Comparison of ENCODE assay signal across 1 cellular context in genomic region chr20:59032023-59032712, GRCh38.
TF ChIP-seq lines count a peak whose summit lies in the region.

Gene ATP5F1E (minus strand): TSS chr20:59032335. CDS start chr20:59032251, 84 bp downstream.

TF ChIP-seq in HepG2, 621 proteins besides CTCF, POLR2A, EP300 and RAD21 (continued from another document and continues in another):
- TF ChIP-seq ZNF333 (CRISPR knock-in tag; IDR thresholded peaks at IDR 0.05; ENCODE audit: borderline replicate concordance) (peak; percentile 99), PRMT3 (CRISPR knock-in tag; IDR thresholded peaks at IDR 0.05; ENCODE audit: borderline replicate concordance, low read depth) (peak; percentile 84), MBD4 (IDR thresholded peaks at IDR 0.05; ENCODE audit: borderline replicate concordance, low read length) (no peak), TBL1XR1 (IDR thresholded peaks at IDR 0.05; ENCODE audit: borderline replicate concordance, low read length, partially characterized antibody) (peak; percentile 58), HMG20B (CRISPR knock-in tag; conservative IDR thresholded peaks at IDR 0.05) (no peak; the same call in 1 of the 2 replicates), TIGD3 (CRISPR knock-in tag; IDR thresholded peaks at IDR 0.05; ENCODE audit: borderline replicate concordance) (peak; percentile 91; the same call in 1 of the 2 replicates), MED8 (CRISPR knock-in tag; IDR thresholded peaks at IDR 0.05; ENCODE audit: insufficient replicate concordance) (peak; percentile 94), ZNF879 (CRISPR knock-in tag; IDR thresholded peaks at IDR 0.05) (peak; percentile 98), U2AF1 (optimal IDR thresholded peaks at IDR 0.05; ENCODE audit: low read depth, low read length) (peak; percentile 27), SYNCRIP (IDR thresholded peaks at IDR 0.05; ENCODE audit: insufficient read depth, low read depth, low read length) (no peak), ETV5 (CRISPR knock-in tag; IDR thresholded peaks at IDR 0.05; ENCODE audit: borderline replicate concordance) (peak; percentile 40), HBP1 (CRISPR knock-in tag; IDR thresholded peaks at IDR 0.05; ENCODE audit: low read depth) (peak; percentile 94), JUND (CRISPR knock-in tag; IDR thresholded peaks at IDR 0.05) (peak; percentile 52), TRIM24 (CRISPR knock-in tag; IDR thresholded peaks at IDR 0.05) (no peak; the same call in 1 of the 2 replicates), CEBPG (CRISPR knock-in tag; IDR thresholded peaks at IDR 0.05) (peak; percentile 8; the same call in 1 of the 2 replicates), ZNF883 (CRISPR knock-in tag; IDR thresholded peaks at IDR 0.05; ENCODE audit: not compliant biosample characterization) (peak; percentile 95), ZNF367 (CRISPR knock-in tag; IDR thresholded peaks at IDR 0.05; ENCODE audit: borderline replicate concordance) (peak; percentile 59; the same call in 1 of the 2 replicates), STAT5B (CRISPR knock-in tag; IDR thresholded peaks at IDR 0.05) (peak; percentile 69), IKZF1 (IDR thresholded peaks at IDR 0.05) (no peak), ZNF563 (CRISPR knock-in tag; IDR thresholded peaks at IDR 0.05) (peak; percentile 93; the same call in 1 of the 2 replicates), ZNF572 (CRISPR knock-in tag; IDR thresholded peaks at IDR 0.05) (peak; percentile 89), ZNF747 (CRISPR knock-in tag; IDR thresholded peaks at IDR 0.05; ENCODE audit: borderline replicate concordance) (peak; percentile 90; the same call in 1 of the 2 replicates), MYPOP (CRISPR knock-in tag; IDR thresholded peaks at IDR 0.05) (peak; percentile 92; the same call in 1 of the 2 replicates), SMYD3 (CRISPR knock-in tag; IDR thresholded peaks at IDR 0.05) (peak; percentile 88; the same call in 1 of the 2 replicates), ZNF121 (CRISPR knock-in tag; IDR thresholded peaks at IDR 0.05) (no peak), SATB2 (CRISPR knock-in tag; IDR thresholded peaks at IDR 0.05) (peak; percentile 95), FOXJ3 (CRISPR knock-in tag; IDR thresholded peaks at IDR 0.05; ENCODE audit: borderline replicate concordance) (no peak; the same call in 1 of the 2 replicates), ZNF616 (CRISPR knock-in tag; IDR thresholded peaks at IDR 0.05; ENCODE audit: low read depth) (peak; percentile 40; the same call in 1 of the 2 replicates), ZNF768 (CRISPR knock-in tag; IDR thresholded peaks at IDR 0.05) (peak; percentile 71), TCF7 (IDR thresholded peaks at IDR 0.05; ENCODE audit: low read depth) (no peak), FOXK2 (IDR thresholded peaks at IDR 0.05) (no peak), DMAP1 (CRISPR knock-in tag; IDR thresholded peaks at IDR 0.05) (peak; percentile 96), SCMH1 (CRISPR knock-in tag; IDR thresholded peaks at IDR 0.05; ENCODE audit: borderline replicate concordance) (no peak), ZNF549 (CRISPR knock-in tag; IDR thresholded peaks at IDR 0.05) (no peak), HNRNPUL1 (IDR thresholded peaks at IDR 0.05; ENCODE audit: low read depth, low read length) (no peak; the same call in 1 of the 2 replicates), FOXO1 (CRISPR knock-in tag; IDR thresholded peaks at IDR 0.05) (peak; percentile 71), PRDM4 (CRISPR knock-in tag; IDR thresholded peaks at IDR 0.05; ENCODE audit: borderline replicate concordance) (peak; percentile 90), ARHGAP35 (CRISPR knock-in tag; IDR thresholded peaks at IDR 0.05; ENCODE audit: borderline replicate concordance) (peak; percentile 97), FOSL1 (CRISPR knock-in tag; IDR thresholded peaks at IDR 0.05; ENCODE audit: borderline replicate concordance) (0 out of 2 replicates have a peak, but pooled peaks have one; percentile 10), SALL2 (CRISPR knock-in tag; IDR thresholded peaks at IDR 0.05) (peak; percentile 95), DDIT3 (CRISPR knock-in tag; IDR thresholded peaks at IDR 0.05) (peak; percentile 44; the same call in 1 of the 2 replicates), PBX2 (CRISPR knock-in tag; IDR thresholded peaks at IDR 0.05) (peak; percentile 90), ZFP62 (CRISPR knock-in tag; IDR thresholded peaks at IDR 0.05) (no peak), ZNF20 (CRISPR knock-in tag; IDR thresholded peaks at IDR 0.05) (peak; percentile 98), KDM1A (CRISPR knock-in tag; IDR thresholded peaks at IDR 0.05) (peak; percentile 42; the same call in 1 of the 2 replicates), RFXANK (CRISPR knock-in tag; IDR thresholded peaks at IDR 0.05) (no peak), ZNF512B (CRISPR knock-in tag; IDR thresholded peaks at IDR 0.05; ENCODE audit: borderline replicate concordance) (0 out of 2 replicates have a peak, but pooled peaks have one; percentile 23)
- TF ChIP-seq, protein P1, sequence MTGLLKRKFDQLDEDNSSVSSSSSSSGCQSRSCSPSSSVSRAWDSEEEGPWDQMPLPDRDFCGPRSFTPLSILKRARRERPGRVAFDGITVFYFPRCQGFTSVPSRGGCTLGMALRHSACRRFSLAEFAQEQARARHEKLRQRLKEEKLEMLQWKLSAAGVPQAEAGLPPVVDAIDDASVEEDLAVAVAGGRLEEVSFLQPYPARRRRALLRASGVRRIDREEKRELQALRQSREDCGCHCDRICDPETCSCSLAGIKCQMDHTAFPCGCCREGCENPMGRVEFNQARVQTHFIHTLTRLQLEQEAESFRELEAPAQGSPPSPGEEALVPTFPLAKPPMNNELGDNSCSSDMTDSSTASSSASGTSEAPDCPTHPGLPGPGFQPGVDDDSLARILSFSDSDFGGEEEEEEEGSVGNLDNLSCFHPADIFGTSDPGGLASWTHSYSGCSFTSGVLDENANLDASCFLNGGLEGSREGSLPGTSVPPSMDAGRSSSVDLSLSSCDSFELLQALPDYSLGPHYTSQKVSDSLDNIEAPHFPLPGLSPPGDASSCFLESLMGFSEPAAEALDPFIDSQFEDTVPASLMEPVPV (CRISPR knock-in tag; IDR thresholded peaks at IDR 0.05): peak; percentile 94
- TF ChIP-seq, protein P2, sequence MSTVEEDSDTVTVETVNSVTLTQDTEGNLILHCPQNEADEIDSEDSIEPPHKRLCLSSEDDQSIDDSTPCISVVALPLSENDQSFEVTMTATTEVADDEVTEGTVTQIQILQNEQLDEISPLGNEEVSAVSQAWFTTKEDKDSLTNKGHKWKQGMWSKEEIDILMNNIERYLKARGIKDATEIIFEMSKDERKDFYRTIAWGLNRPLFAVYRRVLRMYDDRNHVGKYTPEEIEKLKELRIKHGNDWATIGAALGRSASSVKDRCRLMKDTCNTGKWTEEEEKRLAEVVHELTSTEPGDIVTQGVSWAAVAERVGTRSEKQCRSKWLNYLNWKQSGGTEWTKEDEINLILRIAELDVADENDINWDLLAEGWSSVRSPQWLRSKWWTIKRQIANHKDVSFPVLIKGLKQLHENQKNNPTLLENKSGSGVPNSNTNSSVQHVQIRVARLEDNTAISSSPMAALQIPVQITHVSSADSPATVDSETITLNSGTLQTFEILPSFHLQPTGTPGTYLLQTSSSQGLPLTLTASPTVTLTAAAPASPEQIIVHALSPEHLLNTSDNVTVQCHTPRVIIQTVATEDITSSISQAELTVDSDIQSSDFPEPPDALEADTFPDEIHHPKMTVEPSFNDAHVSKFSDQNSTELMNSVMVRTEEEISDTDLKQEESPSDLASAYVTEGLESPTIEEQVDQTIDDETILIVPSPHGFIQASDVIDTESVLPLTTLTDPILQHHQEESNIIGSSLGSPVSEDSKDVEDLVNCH (CRISPR knock-in tag; IDR thresholded peaks at IDR 0.05): 0 out of 2 replicates have a peak, but pooled peaks have one; percentile 51
- TF ChIP-seq, protein P3, sequence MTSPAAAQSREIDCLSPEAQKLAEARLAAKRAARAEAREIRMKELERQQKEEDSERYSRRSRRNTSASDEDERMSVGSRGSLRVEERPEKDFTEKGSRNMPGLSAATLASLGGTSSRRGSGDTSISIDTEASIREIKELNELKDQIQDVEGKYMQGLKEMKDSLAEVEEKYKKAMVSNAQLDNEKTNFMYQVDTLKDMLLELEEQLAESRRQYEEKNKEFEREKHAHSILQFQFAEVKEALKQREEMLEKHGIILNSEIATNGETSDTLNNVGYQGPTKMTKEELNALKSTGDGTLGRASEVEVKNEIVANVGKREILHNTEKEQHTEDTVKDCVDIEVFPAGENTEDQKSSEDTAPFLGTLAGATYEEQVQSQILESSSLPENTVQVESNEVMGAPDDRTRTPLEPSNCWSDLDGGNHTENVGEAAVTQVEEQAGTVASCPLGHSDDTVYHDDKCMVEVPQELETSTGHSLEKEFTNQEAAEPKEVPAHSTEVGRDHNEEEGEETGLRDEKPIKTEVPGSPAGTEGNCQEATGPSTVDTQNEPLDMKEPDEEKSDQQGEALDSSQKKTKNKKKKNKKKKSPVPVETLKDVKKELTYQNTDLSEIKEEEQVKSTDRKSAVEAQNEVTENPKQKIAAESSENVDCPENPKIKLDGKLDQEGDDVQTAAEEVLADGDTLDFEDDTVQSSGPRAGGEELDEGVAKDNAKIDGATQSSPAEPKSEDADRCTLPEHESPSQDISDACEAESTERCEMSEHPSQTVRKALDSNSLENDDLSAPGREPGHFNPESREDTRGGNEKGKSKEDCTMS (CRISPR knock-in tag; conservative IDR thresholded peaks at IDR 0.05): 0 out of 2 replicates have a peak, but pooled peaks have one; percentile 46
